20 cellular contexts compared by ENCODE assay signal in the genomic region with DNA sequence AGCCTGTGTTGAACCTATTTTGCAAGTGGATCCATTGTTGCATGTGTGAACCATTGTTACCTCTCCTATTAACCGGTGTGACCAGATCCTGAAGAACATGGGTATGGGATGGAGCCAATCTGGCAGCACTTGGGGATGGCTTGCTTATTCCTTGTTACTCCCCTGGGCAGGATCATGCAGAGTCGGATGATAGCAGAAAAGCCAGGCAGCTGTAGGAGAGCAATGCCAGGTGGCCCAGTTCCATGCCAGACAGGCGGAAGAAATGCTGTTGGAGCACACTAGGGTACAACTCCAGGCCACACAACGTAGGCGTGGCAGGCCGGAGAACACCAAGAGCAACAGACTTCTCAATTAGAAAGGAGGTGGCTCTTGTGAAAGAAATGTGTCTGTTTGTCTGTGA. TPM values are rescaled to one million over a fixed set of nuclear protein-coding genes. Genes with fewer than 3 reads are reported as not detected.
DNase-seq lines count a peak whose midpoint lies in the region; ATAC-seq, FAIRE-seq and TF ChIP-seq lines count a peak whose summit lies in the region.
"Had no signal": no experiment of that assay in that cellular context is flagged by ENCODE, and none has a peak within 500 bp of the region (broad histone marks: within the 10 kb centered on the region; RNA-seq: fewer than 3 reads in every experiment).

No MANE protein-coding gene starts in this region.

- no peak overlapping the region for H2AFZ ChIP-seq in astrocyte (ENCODE audit: low read depth, low read length)

- H3K9ac ChIP-seq in astrocyte (ENCODE audit: low read length) (no peak overlapping the region), mesendoderm (ENCODE audit: low read length) (no peak overlapping the region)

- H2AK5ac ChIP-seq in mesendoderm (ENCODE audit: low read length): no peak overlapping the region

- H3K79me2 ChIP-seq in astrocyte (ENCODE audit: insufficient read depth, low read length) (no peaks in the 10 kb centered on the region), mesendoderm (ENCODE audit: control insufficient read depth, insufficient read depth, low read length) (no peaks in the 10 kb centered on the region)

- H2BK120ac ChIP-seq in mesendoderm (ENCODE audit: low read depth, low read length): no peak overlapping the region

- H3K4me3 ChIP-seq in astrocyte (ENCODE audit: insufficient read depth, low read depth, low read length) (no peak overlapping the region), mesendoderm (ENCODE audit: low read length) (no peak overlapping the region)
- H3K4me3 ChIP-seq: lung, thoracic aorta had no signal

- H3K4me2 ChIP-seq in astrocyte (ENCODE audit: low read length): no peak overlapping the region
- no peak overlapping the region for H3K4me2 ChIP-seq in mesendoderm (ENCODE audit: low read length)

- FAIRE-seq in astrocyte (lab: Jason Lieb, UNC) (no peak), D721Med (lab: Jason Lieb, UNC) (no peak)

- peak; percentile 4 for DNase-seq in GM03348 (ENCODE audit: low spot score)
- DNase-seq in astrocyte (ENCODE audit: low read depth): no peak
- DNase-seq in left colon: peak in 1 of 2 donors; percentile 22
- DNase-seq in sciatic nerve (ENCODE audit: low spot score): no peak
- no peak for DNase-seq in mesendoderm
- DNase-seq in D721Med (ENCODE audit: insufficient read length, low spot score): no peak
- DNase-seq in NOMO-1 treated with dmso at 0.1 percent for 144 hours (lab: John Stamatoyannopoulos, UW; ENCODE audit: unreplicated experiment): no peak
- no peak for DNase-seq in DMS53 treated with DMSO at 0.1 percent for 48 hours (lab: John Stamatoyannopoulos, UW; ENCODE audit: unreplicated experiment)
- DNase-seq: activated gamma-delta T cell treated with Interleukin-2 at 50 U/mL for 16 hours, EL, erythroblast, KBM-7, NCI-H1048, NCI-H526, OCI-M1, WERI-Rb-1 had no signal

- H3K9me3 Mint-ChIP-seq in astrocyte (ENCODE audit: unreplicated experiment): no peaks in the 10 kb centered on the region
- H3K9me3 Mint-ChIP-seq: central memory CD8-positive, alpha-beta T cell; T-helper 1 cell treated with Interleukin-12 subunit alpha and Interleukin-12 subunit beta and Interleukin-4 antibody, amounts not matched to agents 30 μg/mL and 1 μg/mL, for 36 hours had no signal

- no peaks in the 10 kb centered on the region for H4K20me1 ChIP-seq in astrocyte (ENCODE audit: insufficient read depth, low read length)

- H3K27me3 Mint-ChIP-seq in astrocyte (ENCODE audit: low read depth, unreplicated experiment): no peaks in the 10 kb centered on the region
- H3K27me3 Mint-ChIP-seq: central memory CD8-positive, alpha-beta T cell had no signal

- no peak overlapping the region for H3K18ac ChIP-seq in mesendoderm (ENCODE audit: low read length)

- H3K27ac ChIP-seq in astrocyte (ENCODE audit: low read depth, low read length) (no peak overlapping the region), mesendoderm (ENCODE audit: low read depth, low read length) (no peak overlapping the region)
- H3K27ac ChIP-seq: thoracic aorta, WERI-Rb-1 had no signal

- H3K4me3 Mint-ChIP-seq in astrocyte (ENCODE audit: unreplicated experiment): no peak overlapping the region
- H3K4me3 Mint-ChIP-seq: central memory CD8-positive, alpha-beta T cell; T-helper 1 cell treated with Interleukin-12 subunit alpha and Interleukin-12 subunit beta and Interleukin-4 antibody, amounts not matched to agents 30 μg/mL and 1 μg/mL, for 36 hours had no signal

- intact Hi-C loops in left colon (cut with DNase I, micrococcal nuclease) (no loop called here), sciatic nerve (cut with DNase I) (no loop called here)

- H3K4me1 ChIP-seq in astrocyte (ENCODE audit: insufficient read depth, low read length): peaks cover 26% of the 10 kb centered on the region
- no peaks in the 10 kb centered on the region for H3K4me1 ChIP-seq in mesendoderm (ENCODE audit: control insufficient read depth, low read depth, low read length)

- H3K56ac ChIP-seq in mesendoderm (ENCODE audit: low read length): no peak overlapping the region

- no peaks in the 10 kb centered on the region for H3K79me1 ChIP-seq in mesendoderm (ENCODE audit: low read length)

- peak; percentile 64 for ATAC-seq in left colon
- peak; percentile 11 for ATAC-seq in sciatic nerve

- no peaks in the 10 kb centered on the region for H3K9me3 ChIP-seq in astrocyte (ENCODE audit: insufficient read depth, low read depth, low read length)
- H3K9me3 ChIP-seq: thoracic aorta had no signal

- no peaks in the 10 kb centered on the region for H3K36me3 Mint-ChIP-seq in astrocyte (ENCODE audit: low read depth, unreplicated experiment)

- H3K4ac ChIP-seq in mesendoderm (ENCODE audit: low read depth, low read length): no peak overlapping the region

- H2BK5ac ChIP-seq in mesendoderm (ENCODE audit: low read length): no peak overlapping the region

- no peak overlapping the region for H3K23ac ChIP-seq in mesendoderm (ENCODE audit: low read length)

- H3K27me3 ChIP-seq in astrocyte (ENCODE audit: insufficient read depth, low read length) (no peaks in the 10 kb centered on the region), mesendoderm (ENCODE audit: insufficient read depth, low read length, poor library complexity) (no peaks in the 10 kb centered on the region)

- H3K36me3 ChIP-seq in astrocyte (ENCODE audit: insufficient read depth, low read length): no peaks in the 10 kb centered on the region
- H3K36me3 ChIP-seq in mesendoderm (ENCODE audit: control insufficient read depth, insufficient read depth, low read length): no peaks in the 10 kb centered on the region
- H3K36me3 ChIP-seq: thoracic aorta, WERI-Rb-1 had no signal

- no peak overlapping the region for H2BK15ac ChIP-seq in mesendoderm (replicated peaks; ENCODE audit: low read depth)

- TF ChIP-seq CTCF in astrocyte (IDR thresholded peaks at IDR 0.05; ENCODE audit: insufficient read depth, low read depth, low read length) (no peak), D721Med (IDR thresholded peaks at IDR 0.05; ENCODE audit: insufficient read depth, missing control alignments) (no peak)

- H4K8ac ChIP-seq in mesendoderm (ENCODE audit: low read depth, low read length): no peak overlapping the region

- H3K4me1 Mint-ChIP-seq in astrocyte (ENCODE audit: low read depth, unreplicated experiment): peaks cover 48% of the 10 kb centered on the region
- H3K4me1 Mint-ChIP-seq: central memory CD8-positive, alpha-beta T cell had no signal

- peak overlapping the region; percentile 42 for H3K27ac Mint-ChIP-seq in astrocyte (ENCODE audit: unreplicated experiment)
- H3K27ac Mint-ChIP-seq: T-helper 1 cell treated with Interleukin-12 subunit alpha and Interleukin-12 subunit beta and Interleukin-4 antibody, amounts not matched to agents 30 μg/mL and 1 μg/mL, for 36 hours had no signal

- WGBS in mesendoderm (ENCODE audit: extremely low coverage, insufficient coverage, low lambda C conversion rate): no CpG with 5 or more reads among the region's 6 CpGs

- H4K5ac ChIP-seq in mesendoderm (ENCODE audit: low read length): no peak overlapping the region

RNA-seq across cellular contexts. Expression of gene MYO1B, which starts 16.3 kb away (rescaled TPM):
- total RNA-seq in astrocyte (95.7 TPM in 2 replicates), left colon (10 to 100 TPM; 62.1 to 63.2 TPM), sciatic nerve (74.9 TPM)
- polyA plus RNA-seq in mesendoderm (2013, experiment 1 of 2): 35.0 TPM
- 35.1 TPM for polyA plus RNA-seq in mesendoderm (2013, experiment 2 of 2)
